In genomic region chr9:72315089-72315509, GRCh38 we compare ENCODE assay signal across 1 cellular context.
TF ChIP-seq lines count a peak whose summit lies in the region.

No MANE protein-coding gene starts in this region.

TF ChIP-seq in HEK293, 187 proteins besides CTCF, POLR2A, EP300 and RAD21 (continued from another document):
- no peak for TF ChIP-seq PATZ1 (tag by site-specific recombination; IDR thresholded peaks at IDR 0.05)
- TF ChIP-seq GLIS2 (tag by site-specific recombination; IDR thresholded peaks at IDR 0.05) = peak; percentile 47; the same call in 1 of the 2 replicates
- TF ChIP-seq RBAK (tag by site-specific recombination; IDR thresholded peaks at IDR 0.05) = no peak
- no peak for TF ChIP-seq ZNF555 (tag by site-specific recombination; conservative IDR thresholded peaks at IDR 0.05)
- TF ChIP-seq ZNF624 (tag by site-specific recombination; IDR thresholded peaks at IDR 0.05) = no peak
- no peak for TF ChIP-seq ZNF48 (tag by site-specific recombination; IDR thresholded peaks at IDR 0.05)
- TF ChIP-seq, protein P1, sequence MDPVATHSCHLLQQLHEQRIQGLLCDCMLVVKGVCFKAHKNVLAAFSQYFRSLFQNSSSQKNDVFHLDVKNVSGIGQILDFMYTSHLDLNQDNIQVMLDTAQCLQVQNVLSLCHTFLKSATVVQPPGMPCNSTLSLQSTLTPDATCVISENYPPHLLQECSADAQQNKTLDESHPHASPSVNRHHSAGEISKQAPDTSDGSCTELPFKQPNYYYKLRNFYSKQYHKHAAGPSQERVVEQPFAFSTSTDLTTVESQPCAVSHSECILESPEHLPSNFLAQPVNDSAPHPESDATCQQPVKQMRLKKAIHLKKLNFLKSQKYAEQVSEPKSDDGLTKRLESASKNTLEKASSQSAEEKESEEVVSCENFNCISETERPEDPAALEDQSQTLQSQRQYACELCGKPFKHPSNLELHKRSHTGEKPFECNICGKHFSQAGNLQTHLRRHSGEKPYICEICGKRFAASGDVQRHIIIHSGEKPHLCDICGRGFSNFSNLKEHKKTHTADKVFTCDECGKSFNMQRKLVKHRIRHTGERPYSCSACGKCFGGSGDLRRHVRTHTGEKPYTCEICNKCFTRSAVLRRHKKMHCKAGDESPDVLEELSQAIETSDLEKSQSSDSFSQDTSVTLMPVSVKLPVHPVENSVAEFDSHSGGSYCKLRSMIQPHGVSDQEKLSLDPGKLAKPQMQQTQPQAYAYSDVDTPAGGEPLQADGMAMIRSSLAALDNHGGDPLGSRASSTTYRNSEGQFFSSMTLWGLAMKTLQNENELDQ (tag by site-specific recombination; IDR thresholded peaks at IDR 0.05; ENCODE audit: low read depth) = no peak
- peak; percentile 70 for TF ChIP-seq PRDM10 (tag by site-specific recombination; IDR thresholded peaks at IDR 0.05)
- no peak for TF ChIP-seq ZNF324 (tag by site-specific recombination; IDR thresholded peaks at IDR 0.05)
- peak; percentile 85 for TF ChIP-seq GLIS1 (tag by site-specific recombination; IDR thresholded peaks at IDR 0.05)
- TF ChIP-seq, protein P2, sequence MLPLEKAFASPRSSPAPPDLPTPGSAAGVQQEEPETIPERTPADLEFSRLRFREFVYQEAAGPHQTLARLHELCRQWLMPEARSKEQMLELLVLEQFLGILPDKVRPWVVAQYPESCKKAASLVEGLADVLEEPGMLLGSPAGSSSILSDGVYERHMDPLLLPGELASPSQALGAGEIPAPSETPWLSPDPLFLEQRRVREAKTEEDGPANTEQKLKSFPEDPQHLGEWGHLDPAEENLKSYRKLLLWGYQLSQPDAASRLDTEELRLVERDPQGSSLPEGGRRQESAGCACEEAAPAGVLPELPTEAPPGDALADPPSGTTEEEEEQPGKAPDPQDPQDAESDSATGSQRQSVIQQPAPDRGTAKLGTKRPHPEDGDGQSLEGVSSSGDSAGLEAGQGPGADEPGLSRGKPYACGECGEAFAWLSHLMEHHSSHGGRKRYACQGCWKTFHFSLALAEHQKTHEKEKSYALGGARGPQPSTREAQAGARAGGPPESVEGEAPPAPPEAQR (tag by site-specific recombination; IDR thresholded peaks at IDR 0.05) = no peak
- TF ChIP-seq EGR2 (tag by site-specific recombination; IDR thresholded peaks at IDR 0.05; ENCODE audit: low read depth) = no peak
- TF ChIP-seq, protein P3, sequence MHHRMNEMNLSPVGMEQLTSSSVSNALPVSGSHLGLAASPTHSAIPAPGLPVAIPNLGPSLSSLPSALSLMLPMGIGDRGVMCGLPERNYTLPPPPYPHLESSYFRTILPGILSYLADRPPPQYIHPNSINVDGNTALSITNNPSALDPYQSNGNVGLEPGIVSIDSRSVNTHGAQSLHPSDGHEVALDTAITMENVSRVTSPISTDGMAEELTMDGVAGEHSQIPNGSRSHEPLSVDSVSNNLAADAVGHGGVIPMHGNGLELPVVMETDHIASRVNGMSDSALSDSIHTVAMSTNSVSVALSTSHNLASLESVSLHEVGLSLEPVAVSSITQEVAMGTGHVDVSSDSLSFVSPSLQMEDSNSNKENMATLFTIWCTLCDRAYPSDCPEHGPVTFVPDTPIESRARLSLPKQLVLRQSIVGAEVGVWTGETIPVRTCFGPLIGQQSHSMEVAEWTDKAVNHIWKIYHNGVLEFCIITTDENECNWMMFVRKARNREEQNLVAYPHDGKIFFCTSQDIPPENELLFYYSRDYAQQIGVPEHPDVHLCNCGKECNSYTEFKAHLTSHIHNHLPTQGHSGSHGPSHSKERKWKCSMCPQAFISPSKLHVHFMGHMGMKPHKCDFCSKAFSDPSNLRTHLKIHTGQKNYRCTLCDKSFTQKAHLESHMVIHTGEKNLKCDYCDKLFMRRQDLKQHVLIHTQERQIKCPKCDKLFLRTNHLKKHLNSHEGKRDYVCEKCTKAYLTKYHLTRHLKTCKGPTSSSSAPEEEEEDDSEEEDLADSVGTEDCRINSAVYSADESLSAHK (tag by site-specific recombination; IDR thresholded peaks at IDR 0.05) = peak; percentile 39; the same call in 1 of the 2 replicates
- no peak for TF ChIP-seq ZNF175 (tag by site-specific recombination; IDR thresholded peaks at IDR 0.05)
- no peak for TF ChIP-seq ZNF707 (tag by site-specific recombination; IDR thresholded peaks at IDR 0.05)
